ENCODE assay signal across 7 cellular contexts in the genomic region with DNA sequence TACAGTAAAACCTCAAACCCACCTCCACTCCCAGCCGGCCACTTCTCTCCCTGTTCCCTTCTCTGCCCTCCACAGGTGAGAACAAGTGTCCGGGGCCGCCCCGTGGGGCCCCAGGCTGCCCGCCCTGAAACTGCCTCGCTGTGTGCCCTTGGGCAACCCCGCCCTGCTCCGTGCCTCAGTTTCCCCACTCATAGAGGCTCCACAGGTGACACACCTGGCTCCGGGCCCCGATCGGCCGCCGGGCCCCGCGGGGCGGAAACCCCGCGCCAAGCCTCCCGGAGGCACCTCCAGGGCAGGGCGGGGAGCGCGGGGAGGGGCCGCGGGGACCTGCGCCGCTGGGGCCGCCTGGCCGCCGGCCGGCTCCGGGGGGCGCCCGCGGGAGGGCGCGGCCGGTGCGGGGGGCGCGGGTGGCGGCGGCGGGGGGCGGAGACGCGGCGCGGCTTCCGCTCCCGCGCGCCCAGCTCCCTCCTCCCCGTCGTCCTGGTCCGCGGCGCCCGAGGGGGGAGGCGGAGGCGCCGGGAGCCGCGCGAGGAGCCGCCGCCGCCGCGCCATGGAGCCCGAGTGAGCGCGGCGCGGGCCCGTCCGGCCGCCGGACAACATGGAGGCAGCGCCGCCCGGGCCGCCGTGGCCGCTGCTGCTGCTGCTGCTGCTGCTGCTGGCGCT. TPM values are rescaled to one million over a fixed set of nuclear protein-coding genes. Genes with fewer than 3 reads are reported as not detected.
DNase-seq lines count a peak whose midpoint lies in the region; ATAC-seq lines count a peak whose summit lies in the region.

Gene LRP5 (plus strand): TSS at position 475 of the 663 bp plus-strand sequence. CDS start 124 bp downstream, at position 599.

- H2BK120ac ChIP-seq in trophoblast cell (ENCODE audit: insufficient read depth, low read length, poor library complexity), result peak within 1 kb of the TSS; percentile 33

- no peaks in the 10 kb centered on the region for H3K27me3 Mint-ChIP-seq in activated T-cell treated with anti-CD3 and anti-CD28 coated beads, Interleukin-2, amount 50 U/mL, for 72 hours (ENCODE audit: low read depth)

- H2BK5ac ChIP-seq in trophoblast cell (ENCODE audit: low read depth, low read length, poor library complexity), result no peak within 1 kb of the TSS

- peak within 1 kb of the TSS; percentile 87 for H3K4ac ChIP-seq in trophoblast cell (ENCODE audit: low read depth, low read length)

- H3K4me3 ChIP-seq in trophoblast cell (ENCODE audit: low read depth, low read length), result peak within 1 kb of the TSS; percentile 81

- peaks cover 8% of the 10 kb centered on the region for H3K79me2 ChIP-seq in trophoblast cell (ENCODE audit: control insufficient read depth, insufficient read depth, low read length, poor library complexity)

- ATAC-seq in HG02763 (IDR thresholded peaks at IDR 0.05; ENCODE audit: unreplicated experiment), result peak; percentile 51
- ATAC-seq in activated T-cell treated with anti-CD3 and anti-CD28 coated beads, Interleukin-2, amount 50 U/mL, for 72 hours (replicated peaks in 1 of 2), result peak; percentile 65 to 76

- H3K9me3 Mint-ChIP-seq in activated T-cell treated with anti-CD3 and anti-CD28 coated beads, Interleukin-2, amount 50 U/mL, for 72 hours, result no peaks in the 10 kb centered on the region

- peaks cover 29% of the 10 kb centered on the region for H3K4me1 Mint-ChIP-seq in activated T-cell treated with anti-CD3 and anti-CD28 coated beads, Interleukin-2, amount 50 U/mL, for 72 hours (ENCODE audit: low read depth)

- intact Hi-C loops in cardiac septum (cut with DNase I), result loop anchor here (2.0 to 5.0 kb wide), 3 partner anchors 35 to 61 kb away; partner anchors contain the start of gene C11orf24

- H3K9me3 ChIP-seq in trophoblast cell (ENCODE audit: insufficient read depth, low read depth, low read length), result no peaks in the 10 kb centered on the region

- peak within 1 kb of the TSS; percentile 90 for H3K14ac ChIP-seq in trophoblast cell (ENCODE audit: low read length)

- peak; percentile 46 for DNase-seq in ELR (ENCODE audit: low read depth)
- peak; percentile 26 to 35 for DNase-seq in activated T-cell treated with anti-CD3 and anti-CD28 coated beads, Interleukin-2, amount 50 U/mL, for 72 hours
- DNase-seq in cardiac septum (ENCODE audit: low spot score), result no peak
- peak in 1 of 2 donors; percentile 39 for DNase-seq in trophoblast cell
- DNase-seq in hippocampal formation (lab: John Stamatoyannopoulos, UW), result no peak
- DNase-seq in amniotic stem cell (lab: John Stamatoyannopoulos, UW), result no peak

- H2AFZ ChIP-seq in trophoblast cell (ENCODE audit: insufficient read depth, low read length, poor library complexity), result peak within 1 kb of the TSS; percentile 64

- H3K9ac ChIP-seq in trophoblast cell (ENCODE audit: low read length), result peak within 1 kb of the TSS; percentile 80

- WGBS in trophoblast cell (ENCODE audit: extremely low coverage, insufficient coverage, insufficient read length), result no CpG with 5 or more reads among the region's 85 CpGs

- H3K27me3 ChIP-seq in trophoblast cell (ENCODE audit: insufficient read depth, low read length), result no peaks in the 10 kb centered on the region

- peak within 1 kb of the TSS; percentile 61 for H3K18ac ChIP-seq in trophoblast cell (ENCODE audit: low read length)

- no peak within 1 kb of the TSS for H3K23ac ChIP-seq in trophoblast cell (ENCODE audit: low read length)

- no peaks in the 10 kb centered on the region for H3K36me3 ChIP-seq in trophoblast cell (ENCODE audit: control insufficient read depth in 1 of 2, insufficient read depth in 2 of 2, low read length in 2 of 2)

- H4K12ac ChIP-seq in trophoblast cell (ENCODE audit: low read depth, low read length), result peak within 1 kb of the TSS; percentile 79

- H4K91ac ChIP-seq in trophoblast cell (ENCODE audit: low read depth, low read length), result peak within 1 kb of the TSS; percentile 45

- H3K4me1 ChIP-seq in trophoblast cell (ENCODE audit: control insufficient read depth in 1 of 2, insufficient read depth in 2 of 2, low read length in 2 of 2), result peaks cover 21 to 25% of the 10 kb centered on the region in 2 experiments

- H3K27ac ChIP-seq in trophoblast cell (ENCODE audit: low read depth, low read length), result no peak within 1 kb of the TSS

- H3K79me1 ChIP-seq in trophoblast cell (ENCODE audit: low read length), result peaks cover 5% of the 10 kb centered on the region

- peak within 1 kb of the TSS; percentile 81 to 86 for H3K4me3 Mint-ChIP-seq in activated T-cell treated with anti-CD3 and anti-CD28 coated beads, Interleukin-2, amount 50 U/mL, for 72 hours

- H3K36me3 Mint-ChIP-seq in activated T-cell treated with anti-CD3 and anti-CD28 coated beads, Interleukin-2, amount 50 U/mL, for 72 hours (ENCODE audit: insufficient read depth in 2 of 2), result peaks cover 0 to 3% of the 10 kb centered on the region in 2 donors

- H2BK12ac ChIP-seq in trophoblast cell (ENCODE audit: low read length), result no peak within 1 kb of the TSS

- H4K8ac ChIP-seq in trophoblast cell (ENCODE audit: low read depth, low read length), result peak within 1 kb of the TSS; percentile 79

- peak within 1 kb of the TSS; percentile 100 for H3K4me2 ChIP-seq in trophoblast cell (ENCODE audit: low read length)

- peak within 1 kb of the TSS; percentile 82 for H2AK5ac ChIP-seq in trophoblast cell (ENCODE audit: low read length)

- H3K27ac Mint-ChIP-seq in activated T-cell treated with anti-CD3 and anti-CD28 coated beads, Interleukin-2, amount 50 U/mL, for 72 hours, result no peak within 1 kb of the TSS

RNA-seq across cellular contexts. Expression of gene LRP5, which starts in this region (rescaled TPM):
- 1 to 10 TPM; 6.8 to 9.3 TPM for total RNA-seq in activated T-cell treated with anti-CD3 and anti-CD28 coated beads, Interleukin-2, amount 50 U/mL, for 72 hours
- 38.6 TPM for total RNA-seq in cardiac septum
- 16.1 and 17.7 TPM in 2 replicates for polyA plus RNA-seq in trophoblast cell (2013)

Comparison
In these comparisons a context has a peak if more than half of its experiments do, and no peak if none do; other contexts are left out.
1. DNase-seq: peak in ELR (single experiment) and activated T-cell treated with anti-CD3 and anti-CD28 coated beads, Interleukin-2, amount 50 U/mL, for 72 hours (2 of 2); none in cardiac septum (single experiment), hippocampal formation (0 of 2) and amniotic stem cell (single experiment).